Comparison of ENCODE assay signal across 12 cellular contexts in the genomic region with DNA sequence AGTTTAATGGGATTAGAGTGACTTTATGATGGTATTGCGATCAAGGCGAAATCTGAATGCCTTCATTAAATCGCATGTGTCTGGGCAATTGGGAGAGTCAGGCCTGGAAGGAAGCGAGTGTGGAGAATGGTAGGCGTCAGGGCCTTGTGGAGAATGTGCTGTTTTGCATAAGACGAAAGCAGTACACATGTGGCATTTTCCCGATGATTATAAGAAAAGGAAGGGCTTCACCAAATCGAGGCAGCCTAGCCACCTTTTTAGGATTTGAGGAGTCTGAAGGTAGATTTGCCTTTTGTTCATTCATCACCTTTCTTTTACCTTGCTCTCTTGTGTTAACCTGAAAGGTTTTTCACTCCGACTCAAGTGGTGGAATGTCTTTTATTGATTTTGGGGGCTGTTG. TPM values are rescaled to one million over a fixed set of nuclear protein-coding genes. Genes with fewer than 3 reads are reported as not detected.
A peak's percentile ranks its signal among the peaks of the same experiment; 100 is the strongest.
DNase-seq lines count a peak whose midpoint lies in the region; ATAC-seq and TF ChIP-seq lines count a peak whose summit lies in the region.
"Had no signal": no experiment of that assay in that cellular context is flagged by ENCODE, and none has a peak within 500 bp of the region (broad histone marks: within the 10 kb centered on the region; RNA-seq: fewer than 3 reads in every experiment).

No MANE protein-coding gene starts in this region.

- no peak for ATAC-seq in SK-N-SH treated with all-trans-retinoic acid at 6 μM for 48 hours
- ATAC-seq in right lobe of liver, result no peak

- no peaks in the 10 kb centered on the region for H3K27me3 Mint-ChIP-seq in nephron (ENCODE audit: low read depth)

- peaks cover 60% of the 10 kb centered on the region for H3K79me2 ChIP-seq in SK-N-SH (ENCODE audit: insufficient read depth)

- H3K36me3 ChIP-seq in SK-N-SH (replicated peaks in 1 of 2; ENCODE audit: control insufficient read depth in 1 of 2, insufficient read depth in 2 of 2, low read length in 1 of 2) (peaks cover 23 to 36% of the 10 kb centered on the region in 2 experiments), urinary bladder (ENCODE audit: insufficient read depth) (peaks cover 2% of the 10 kb centered on the region), right lobe of liver (no peaks in the 10 kb centered on the region)

- CTCF ChIA-PET in SK-N-SH (lab: Yijun Ruan, JAX), result interaction anchor here (1.0 to 1.9 kb wide), 3 partner anchors 84 to 205 kb away, joined by 4 to 5 read pairs (median 4); no protein-coding TSS in a partner anchor

- peaks cover 52% of the 10 kb centered on the region for H3K36me3 Mint-ChIP-seq in nephron (ENCODE audit: low read depth)

- no peak overlapping the region for H3K9ac ChIP-seq in SK-N-SH

- TF ChIP-seq CTCF in SK-N-SH (IDR thresholded peaks at IDR 0.05) (no peak), coronary artery (IDR thresholded peaks at IDR 0.05) (no peak), nephron (IDR thresholded peaks at IDR 0.05; ENCODE audit: unreplicated experiment in 3 of 3) (no peak), right lobe of liver (IDR thresholded peaks at IDR 0.05) (no peak)

- H3K27ac ChIP-seq in SK-N-SH (ENCODE audit: low read depth in 2 of 2, low read length in 1 of 2) (peak overlapping the region; percentile 32 to 89; a peak in 3 of 4 replicates), coronary artery (peak overlapping the region; percentile 99), urinary bladder (ENCODE audit: low read depth) (peak overlapping the region; percentile 65), right lobe of liver (peak overlapping the region in 1 of 3 donors; percentile 25)
- H3K27ac ChIP-seq: 22Rv1 had no signal

- peaks cover 41 to 43% of the 10 kb centered on the region in 2 experiments for H3K4me1 ChIP-seq in SK-N-SH (ENCODE audit: control insufficient read depth in 1 of 2, insufficient read depth in 2 of 2, low read depth in 1 of 2, low read length in 1 of 2)
- no peaks in the 10 kb centered on the region for H3K4me1 ChIP-seq in urinary bladder (ENCODE audit: insufficient read depth)
- H3K4me1 ChIP-seq in right lobe of liver, result peaks cover 0 to 10% (median 0%) of the 10 kb centered on the region in 4 donors

- H3K4me3 ChIP-seq in SK-N-SH (ENCODE audit: low read depth in 2 of 2, low read length in 1 of 2) (peak overlapping the region in 1 of 2 experiments; percentile 3; a peak in 2 of 4 replicates), coronary artery (peak overlapping the region; percentile 48), urinary bladder (ENCODE audit: low read depth, low read length) (no peak overlapping the region), right lobe of liver (no peak overlapping the region)

- H3F3A ChIP-seq in SK-N-SH (replicated peaks; ENCODE audit: insufficient read depth), result peaks cover 11% of the 10 kb centered on the region

- H3K9me3 Mint-ChIP-seq in nephron, result no peaks in the 10 kb centered on the region
- H3K9me3 Mint-ChIP-seq: activated T-cell treated with anti-CD3 and anti-CD28 coated beads, Interleukin-2, amount 50 U/mL, for 24 hours had no signal

- H4K20me1 ChIP-seq in SK-N-SH (ENCODE audit: insufficient read depth), result no peaks in the 10 kb centered on the region

- POLR2A ChIA-PET in SK-N-SH (lab: Yijun Ruan, JAX), result interaction anchor here (0.8 to 1.8 kb wide), 2 partner anchors 13 kb away, joined by 3 to 5 read pairs; no protein-coding TSS in a partner anchor

- TF ChIP-seq RAD21 in SK-N-SH (IDR thresholded peaks at IDR 0.05; ENCODE audit: low read length), result no peak

- peaks cover 76% of the 10 kb centered on the region for H3K4me1 Mint-ChIP-seq in nephron

- H3K9me2 ChIP-seq in SK-N-SH, result no peaks in the 10 kb centered on the region

- H2AFZ ChIP-seq in SK-N-SH (ENCODE audit: low read depth), result no peak overlapping the region

- no peak for TF ChIP-seq POLR2A in right lobe of liver (IDR thresholded peaks at IDR 0.05)

- peak overlapping the region; percentile 66 for H3K4me2 ChIP-seq in SK-N-SH

- peak overlapping the region; percentile 100 for H3K27ac Mint-ChIP-seq in nephron
- H3K27ac Mint-ChIP-seq: activated T-cell treated with anti-CD3 and anti-CD28 coated beads, Interleukin-2, amount 50 U/mL, for 24 hours had no signal

- H3K4me3 Mint-ChIP-seq in nephron, result peak overlapping the region; percentile 77 to 89 (median 82)
- H3K4me3 Mint-ChIP-seq: activated T-cell treated with anti-CD3 and anti-CD28 coated beads, Interleukin-2, amount 50 U/mL, for 24 hours had no signal

- DNase-seq in SK-N-SH (no peak), coronary artery (ENCODE audit: low spot score) (no peak), right lobe of liver (no peak), medulla oblongata (ENCODE audit: extremely low spot score) (no peak)
- no peak for DNase-seq in stimulated activated naive CD4-positive, alpha-beta T cell (lab: John Stamatoyannopoulos, UW)
- DNase-seq: activated T-cell treated with anti-CD3 and anti-CD28 coated beads, Interleukin-2, amount 50 U/mL, for 24 hours; NCI-H1436 treated with DMSO at 0.1 percent for 48 hours; stimulated activated CD4-positive, alpha-beta T cell treated with anti-CD3 and anti-CD28 coated beads, Interleukin-4, amount 100 ng/mL, for 1 hour had no signal

- H3K27me3 ChIP-seq in SK-N-SH (ENCODE audit: insufficient read depth) (no peaks in the 10 kb centered on the region), right lobe of liver (no peaks in the 10 kb centered on the region)

- intact Hi-C loops in right lobe of liver (cut with DNase I), result no loop called here

- WGBS in SK-N-SH (ENCODE audit: low lambda C conversion rate), result 87% methylated on average over 9 of the region's 9 CpGs
- 60% methylated on average over 9 of the region's 9 CpGs for WGBS in urinary bladder
- WGBS in right lobe of liver (ENCODE audit: insufficient coverage, low coverage, low lambda C conversion rate, missing lambda C conversion rate), result 89% methylated on average over 8 of the region's 9 CpGs

- no peak for TF ChIP-seq EP300 in SK-N-SH (IDR thresholded peaks at IDR 0.05; ENCODE audit: borderline replicate concordance in 1 of 2, low read depth in 1 of 2, low read length in 1 of 2)

- H3K9me3 ChIP-seq in SK-N-SH (no peaks in the 10 kb centered on the region), right lobe of liver (no peaks in the 10 kb centered on the region)

TF ChIP-seq in SK-N-SH, 30 proteins besides CTCF, POLR2A, EP300 and RAD21 (continues in another document):
- TF ChIP-seq, protein P1, sequence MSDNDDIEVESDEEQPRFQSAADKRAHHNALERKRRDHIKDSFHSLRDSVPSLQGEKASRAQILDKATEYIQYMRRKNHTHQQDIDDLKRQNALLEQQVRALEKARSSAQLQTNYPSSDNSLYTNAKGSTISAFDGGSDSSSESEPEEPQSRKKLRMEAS (IDR thresholded peaks at IDR 0.05; ENCODE audit: low read depth), result no peak
- TF ChIP-seq FOSL2 (IDR thresholded peaks at IDR 0.05; ENCODE audit: borderline replicate concordance, low read depth) (no peak), SMC3 (IDR thresholded peaks at IDR 0.05; ENCODE audit: low read depth, low read length) (no peak), RXRA (IDR thresholded peaks at IDR 0.05; ENCODE audit: borderline replicate concordance, low read depth) (no peak), YY1 (IDR thresholded peaks at IDR 0.05; ENCODE audit: low read depth) (no peak), NRF1 (IDR thresholded peaks at IDR 0.05; ENCODE audit: low read depth, low read length) (no peak), NFIC (IDR thresholded peaks at IDR 0.05; ENCODE audit: borderline replicate concordance) (no peak), TAF1 (IDR thresholded peaks at IDR 0.05; ENCODE audit: borderline replicate concordance, low read depth, low read length) (no peak), SIN3A (IDR thresholded peaks at IDR 0.05; ENCODE audit: borderline replicate concordance, low read depth, low read length) (no peak)
- TF ChIP-seq, protein P2, sequence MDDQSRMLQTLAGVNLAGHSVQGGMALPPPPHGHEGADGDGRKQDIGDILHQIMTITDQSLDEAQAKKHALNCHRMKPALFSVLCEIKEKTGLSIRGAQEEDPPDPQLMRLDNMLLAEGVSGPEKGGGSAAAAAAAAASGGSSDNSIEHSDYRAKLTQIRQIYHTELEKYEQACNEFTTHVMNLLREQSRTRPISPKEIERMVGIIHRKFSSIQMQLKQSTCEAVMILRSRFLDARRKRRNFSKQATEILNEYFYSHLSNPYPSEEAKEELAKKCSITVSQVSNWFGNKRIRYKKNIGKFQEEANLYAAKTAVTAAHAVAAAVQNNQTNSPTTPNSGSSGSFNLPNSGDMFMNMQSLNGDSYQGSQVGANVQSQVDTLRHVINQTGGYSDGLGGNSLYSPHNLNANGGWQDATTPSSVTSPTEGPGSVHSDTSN (IDR thresholded peaks at IDR 0.05), result no peak

TF ChIP-seq in SK-N-SH treated with all-trans-retinoic acid at 6 μM for 48 hours, 23 proteins besides CTCF, POLR2A, EP300 and RAD21 (continues in another document):
- TF ChIP-seq TOX (CRISPR knock-in tag; IDR thresholded peaks at IDR 0.05; ENCODE audit: borderline replicate concordance) (no peak), ZFP3 (CRISPR knock-in tag; IDR thresholded peaks at IDR 0.05) (no peak), BACH2 (CRISPR knock-in tag; IDR thresholded peaks at IDR 0.05; ENCODE audit: borderline replicate concordance) (no peak), GLIS3 (CRISPR knock-in tag; IDR thresholded peaks at IDR 0.05) (no peak), PPARA (CRISPR knock-in tag; IDR thresholded peaks at IDR 0.05; ENCODE audit: borderline replicate concordance) (no peak), ZFP30 (CRISPR knock-in tag; IDR thresholded peaks at IDR 0.05) (no peak), SNAI2 (CRISPR knock-in tag; IDR thresholded peaks at IDR 0.05) (no peak), ZNF565 (CRISPR knock-in tag; conservative IDR thresholded peaks at IDR 0.05; ENCODE audit: low read depth) (no peak), CSDC2 (CRISPR knock-in tag; IDR thresholded peaks at IDR 0.05) (no peak)
- TF ChIP-seq, protein P3, sequence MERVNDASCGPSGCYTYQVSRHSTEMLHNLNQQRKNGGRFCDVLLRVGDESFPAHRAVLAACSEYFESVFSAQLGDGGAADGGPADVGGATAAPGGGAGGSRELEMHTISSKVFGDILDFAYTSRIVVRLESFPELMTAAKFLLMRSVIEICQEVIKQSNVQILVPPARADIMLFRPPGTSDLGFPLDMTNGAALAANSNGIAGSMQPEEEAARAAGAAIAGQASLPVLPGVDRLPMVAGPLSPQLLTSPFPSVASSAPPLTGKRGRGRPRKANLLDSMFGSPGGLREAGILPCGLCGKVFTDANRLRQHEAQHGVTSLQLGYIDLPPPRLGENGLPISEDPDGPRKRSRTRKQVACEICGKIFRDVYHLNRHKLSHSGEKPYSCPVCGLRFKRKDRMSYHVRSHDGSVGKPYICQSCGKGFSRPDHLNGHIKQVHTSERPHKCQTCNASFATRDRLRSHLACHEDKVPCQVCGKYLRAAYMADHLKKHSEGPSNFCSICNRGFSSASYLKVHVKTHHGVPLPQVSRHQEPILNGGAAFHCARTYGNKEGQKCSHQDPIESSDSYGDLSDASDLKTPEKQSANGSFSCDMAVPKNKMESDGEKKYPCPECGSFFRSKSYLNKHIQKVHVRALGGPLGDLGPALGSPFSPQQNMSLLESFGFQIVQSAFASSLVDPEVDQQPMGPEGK (CRISPR knock-in tag; IDR thresholded peaks at IDR 0.05; ENCODE audit: borderline replicate concordance), result no peak

RNA-seq across cellular contexts. Expression of a gene that starts 1.0 kb away (rescaled TPM):
- polyA plus RNA-seq in SK-N-SH (2012; rRNA removed), result 34.7 and 39.2 TPM in 2 replicates
- polyA plus RNA-seq in SK-N-SH (2012; cell fraction: cytosol; rRNA removed), result 30.4 and 39.2 TPM in 2 replicates
- polyA plus RNA-seq in SK-N-SH (2012; cell fraction: nucleus; rRNA removed), result 55.0 and 70.9 TPM in 2 replicates
- total RNA-seq in urinary bladder, result 105 TPM
- polyA plus RNA-seq in urinary bladder, result 53.8 TPM
- 1 to 10 TPM; 2.0 to 6.4 (median 3.2) TPM for total RNA-seq in right lobe of liver

Comparison
In these comparisons a context has a peak if more than half of its experiments do, and no peak if none do; other contexts are left out.
1. RNA of a gene that starts 1.0 kb away (total RNA-seq): 105 TPM in urinary bladder (single experiment); 2.0 to 6.4 TPM in right lobe of liver; every median in the first group is over 10 times any median in the second.